In genomic region chr19:50427997-50428425, GRCh38 we compare ENCODE assay signal across 8 cellular contexts. TPM values are rescaled to one million over a fixed set of nuclear protein-coding genes. Genes with fewer than 3 reads are reported as not detected.
DNase-seq lines count a peak whose midpoint lies in the region; ATAC-seq and TF ChIP-seq lines count a peak whose summit lies in the region.

No MANE protein-coding gene starts in this region.

- H3K9ac ChIP-seq in mesendoderm (ENCODE audit: low read length): peak overlapping the region; percentile 29

- DNase-seq in T-cell (peak in 32 of 34 experiments; percentile 15 to 70 (median 36)), mesendoderm (peak; percentile 68), testis (peak; percentile 94), PC-9 (no peak), NCI-H1105 (lab: John Stamatoyannopoulos, UW) (no peak)
- DNase-seq in effector memory CD8-positive, alpha-beta T cell: no peak

- H3K27me3 Mint-ChIP-seq in T-cell: peaks cover 2 to 6% of the 10 kb centered on the region in 2 donors
- peaks cover 9 to 60% of the 10 kb centered on the region in 2 donors for H3K27me3 Mint-ChIP-seq in effector memory CD8-positive, alpha-beta T cell

- H3F3A ChIP-seq in PC-9 (ENCODE audit: insufficient read depth, low read depth): no peaks in the 10 kb centered on the region

- H3K4me3 ChIP-seq in mesendoderm (ENCODE audit: low read length) (no peak overlapping the region), testis (peak overlapping the region; percentile 15 to 39), PC-9 (no peak overlapping the region)

- no peak overlapping the region for H3K4ac ChIP-seq in mesendoderm (ENCODE audit: low read depth, low read length)

- no CpG with 5 or more reads among the region's 38 CpGs for WGBS in mesendoderm (ENCODE audit: extremely low coverage, insufficient coverage, low lambda C conversion rate)
- 0 to 20% methylated on average over 2 to 10 of the region's 38 CpGs for WGBS in testis, 2 donors

- H3K4me3 Mint-ChIP-seq in T-cell: peak overlapping the region; percentile 60 to 67 (median 65)
- H3K4me3 Mint-ChIP-seq in effector memory CD8-positive, alpha-beta T cell: peak overlapping the region in 1 of 2 donors; percentile 33

- H3K79me2 ChIP-seq in mesendoderm (ENCODE audit: control insufficient read depth, insufficient read depth, low read length) (no peaks in the 10 kb centered on the region), PC-9 (ENCODE audit: low read depth) (no peaks in the 10 kb centered on the region)

- CTCF ChIA-PET in T-cell (lab: Charles Lee): interaction anchor here in 1 of 2 donors (0.5 kb wide), 1 partner anchor 128 kb away, joined by 9 read pairs; no protein-coding TSS in a partner anchor
- CTCF ChIA-PET in PC-9 (lab: Charles Lee): no interaction called here

- H3K79me1 ChIP-seq in mesendoderm (ENCODE audit: low read length): no peaks in the 10 kb centered on the region

- no peak overlapping the region for H4K5ac ChIP-seq in mesendoderm (ENCODE audit: low read length)

- H2BK5ac ChIP-seq in mesendoderm (ENCODE audit: low read length): no peak overlapping the region

- H3K9me3 ChIP-seq in testis (no peaks in the 10 kb centered on the region), PC-9 (ENCODE audit: insufficient read depth, low read depth) (no peaks in the 10 kb centered on the region)

- TF ChIP-seq POLR2A in GM15510 (IDR thresholded peaks at IDR 0.05; ENCODE audit: borderline replicate concordance, extremely low read depth, insufficient read length) (peak; percentile 12), testis (IDR thresholded peaks at IDR 0.05) (peak; percentile 14)

- H4K8ac ChIP-seq in mesendoderm (ENCODE audit: low read depth, low read length): no peak overlapping the region

- peaks cover 10 to 20% (median 15%) of the 10 kb centered on the region in 3 donors for H3K4me1 Mint-ChIP-seq in T-cell
- H3K4me1 Mint-ChIP-seq in effector memory CD8-positive, alpha-beta T cell (ENCODE audit: low read depth in 2 of 2): peaks cover 11 to 15% of the 10 kb centered on the region in 2 donors

- BruUV-seq in PC-9 (replicated peaks; lab: Mats Ljungman, UMichigan): no TSS peak

- H3K27ac ChIP-seq in mesendoderm (ENCODE audit: low read depth, low read length): no peak overlapping the region
- peak overlapping the region in 1 of 2 donors; percentile 57 for H3K27ac ChIP-seq in testis
- H3K27ac ChIP-seq in PC-9: no peak overlapping the region

- H3K27ac Mint-ChIP-seq in T-cell: no peak overlapping the region
- no peak overlapping the region for H3K27ac Mint-ChIP-seq in effector memory CD8-positive, alpha-beta T cell

- no peaks in the 10 kb centered on the region for H3K9me3 Mint-ChIP-seq in T-cell
- H3K9me3 Mint-ChIP-seq in effector memory CD8-positive, alpha-beta T cell: no peaks in the 10 kb centered on the region

- no peaks in the 10 kb centered on the region for H3K9me2 ChIP-seq in PC-9 (ENCODE audit: insufficient read depth)

- peaks cover 2% of the 10 kb centered on the region for H3K4me1 ChIP-seq in mesendoderm (ENCODE audit: control insufficient read depth, low read depth, low read length)
- peaks cover 15% of the 10 kb centered on the region for H3K4me1 ChIP-seq in testis
- peaks cover 4% of the 10 kb centered on the region; the same call in 1 of the 2 replicates for H3K4me1 ChIP-seq in PC-9 (replicated peaks; ENCODE audit: insufficient read depth)

- intact Hi-C loops in testis (cut with DNase I; ENCODE audit: low total_unique reads): no loop called here
- intact Hi-C loops in PC-9 (cut with micrococcal nuclease; ENCODE audit: unreplicated experiment): no loop called here

- TF ChIP-seq CTCF in testis (IDR thresholded peaks at IDR 0.05): no peak
- no peak for TF ChIP-seq CTCF in PC-9 (conservative IDR thresholded peaks at IDR 0.05)

- no peak overlapping the region for H2AFZ ChIP-seq in PC-9

- no peaks in the 10 kb centered on the region for H3K27me3 ChIP-seq in mesendoderm (ENCODE audit: insufficient read depth, low read length, poor library complexity)
- no peaks in the 10 kb centered on the region for H3K27me3 ChIP-seq in testis
- peaks cover 31% of the 10 kb centered on the region for H3K27me3 ChIP-seq in PC-9 (ENCODE audit: insufficient read depth, low read depth)

- peak overlapping the region; percentile 56 for H3K56ac ChIP-seq in mesendoderm (ENCODE audit: low read length)

- POLR2A ChIA-PET in T-cell (lab: Charles Lee) (no interaction called here), PC-9 (lab: Charles Lee; ENCODE audit: unreplicated experiment) (no interaction called here)

- no peaks in the 10 kb centered on the region for H3K36me3 Mint-ChIP-seq in T-cell
- H3K36me3 Mint-ChIP-seq in effector memory CD8-positive, alpha-beta T cell (ENCODE audit: insufficient read depth): peaks cover 7% of the 10 kb centered on the region

- no peak overlapping the region for H2BK15ac ChIP-seq in mesendoderm (replicated peaks; ENCODE audit: low read depth)

- no peak overlapping the region for H3K23ac ChIP-seq in mesendoderm (ENCODE audit: low read length)

- ATAC-seq in T-cell (replicated peaks in 1 of 4): peak in 1 of 4 experiments; percentile 38
- ATAC-seq in effector memory CD8-positive, alpha-beta T cell (replicated peaks): peak; percentile 16
- ATAC-seq in GM21360 (IDR thresholded peaks at IDR 0.05; ENCODE audit: unreplicated experiment): no peak

- H4K20me1 ChIP-seq in PC-9 (ENCODE audit: insufficient read depth): no peaks in the 10 kb centered on the region

- H3K18ac ChIP-seq in mesendoderm (ENCODE audit: low read length): no peak overlapping the region

- H2AK5ac ChIP-seq in mesendoderm (ENCODE audit: low read length): no peak overlapping the region

- H3K4me2 ChIP-seq in mesendoderm (ENCODE audit: low read length) (peak overlapping the region; percentile 11), PC-9 (no peak overlapping the region)

- H3K36me3 ChIP-seq in mesendoderm (ENCODE audit: control insufficient read depth, insufficient read depth, low read length): no peaks in the 10 kb centered on the region
- no peaks in the 10 kb centered on the region for H3K36me3 ChIP-seq in testis (ENCODE audit: low read depth, missing control alignments)
- no peaks in the 10 kb centered on the region for H3K36me3 ChIP-seq in PC-9 (ENCODE audit: low read depth)

- H2BK120ac ChIP-seq in mesendoderm (ENCODE audit: low read depth, low read length): no peak overlapping the region

RNA-seq across cellular contexts. Expression of gene MYBPC2, which starts 4.7 kb away (rescaled TPM):
- under 1 TPM in 2 of 5 donors, not detected in 3; 0.28 to 0.38 TPM for total RNA-seq in T-cell
- 1.5 TPM for polyA plus RNA-seq in mesendoderm (2013, experiment 1 of 2)
- 1.4 TPM for polyA plus RNA-seq in mesendoderm (2013, experiment 2 of 2)
- under 1 TPM; 0.31 to 0.63 TPM for total RNA-seq in testis
- 3.2 TPM for polyA plus RNA-seq in testis (ENCODE audit: insufficient read depth, low read depth, low replicate concordance)
- total RNA-seq in PC-9 (2021): not detected in 2 replicates

RNA-seq across cellular contexts. Expression of gene SPIB, which starts 9.3 kb away (rescaled TPM):
- total RNA-seq in T-cell: 1 to 10 TPM in 4 of 5 donors, under 1 TPM in 1; 0.72 to 9.7 (median 4.1) TPM
- 8.3 TPM for polyA plus RNA-seq in mesendoderm (2013, experiment 1 of 2)
- polyA plus RNA-seq in mesendoderm (2013, experiment 2 of 2): 8.4 TPM
- 1 to 10 TPM in 1 of 2 donors, under 1 TPM in 1; 0.24 to 1.1 TPM for total RNA-seq in testis
- polyA plus RNA-seq in testis (ENCODE audit: insufficient read depth, low read depth, low replicate concordance): 1.6 TPM
- 0.83 TPM in 1 of 2 replicates, not detected in the other for total RNA-seq in PC-9 (2021)

RNA-seq across cellular contexts. Expression of gene POLD1, which starts 43.9 kb away (rescaled TPM):
- total RNA-seq in T-cell (10 to 100 TPM; 32.9 to 67.1 (median 54.0) TPM), testis (10 to 100 TPM; 42.2 to 51.7 TPM), PC-9 (2021) (91.2 and 101 TPM in 2 replicates)
- polyA plus RNA-seq in mesendoderm (2013, experiment 1 of 2): 57.2 TPM
- 57.3 TPM for polyA plus RNA-seq in mesendoderm (2013, experiment 2 of 2)
- polyA plus RNA-seq in testis (ENCODE audit: insufficient read depth, low read depth, low replicate concordance): 30.7 TPM

RNA-seq across cellular contexts. Expression of gene EMC10, which starts 48.3 kb away (rescaled TPM):
- total RNA-seq in T-cell (10 to 100 TPM; 83.7 to 98.1 (median 89.7) TPM), testis (100 to 1,000 TPM; 203 to 311 TPM), PC-9 (2021) (118 and 121 TPM in 2 replicates)
- polyA plus RNA-seq in mesendoderm (2013, experiment 1 of 2): 61.8 TPM
- polyA plus RNA-seq in mesendoderm (2013, experiment 2 of 2): 62.8 TPM
- polyA plus RNA-seq in testis (ENCODE audit: insufficient read depth, low read depth, low replicate concordance): 162 TPM

RNA-seq across cellular contexts. Expression of gene GARIN5A, which starts 48.6 kb away (rescaled TPM):
- total RNA-seq in T-cell (1 to 10 TPM in 1 of 5 donors, under 1 TPM in 3, not detected in 1; 0.60 to 1.2 (median 0.67) TPM), testis (100 to 1,000 TPM in 1 of 2 donors, 10 to 100 TPM in 1; 60.0 to 120 TPM), PC-9 (2021) (3.7 and 7.3 TPM in 2 replicates)
- polyA plus RNA-seq in mesendoderm (2013, experiment 1 of 2): 5.6 TPM
- polyA plus RNA-seq in mesendoderm (2013, experiment 2 of 2): 5.1 TPM
- 126 TPM for polyA plus RNA-seq in testis (ENCODE audit: insufficient read depth, low read depth, low replicate concordance)

Comparison
In these comparisons a context has a peak if more than half of its experiments do, and no peak if none do; other contexts are left out.
1. DNase-seq: peak in T-cell (32 of 34), mesendoderm (single experiment) and testis (single experiment); none in effector memory CD8-positive, alpha-beta T cell (0 of 3), PC-9 (0 of 2) and NCI-H1105 (single experiment).
2. H3K4me3 ChIP-seq: peak in testis (2 of 2); none in mesendoderm (single experiment) and PC-9 (single experiment).